In the genomic region with DNA sequence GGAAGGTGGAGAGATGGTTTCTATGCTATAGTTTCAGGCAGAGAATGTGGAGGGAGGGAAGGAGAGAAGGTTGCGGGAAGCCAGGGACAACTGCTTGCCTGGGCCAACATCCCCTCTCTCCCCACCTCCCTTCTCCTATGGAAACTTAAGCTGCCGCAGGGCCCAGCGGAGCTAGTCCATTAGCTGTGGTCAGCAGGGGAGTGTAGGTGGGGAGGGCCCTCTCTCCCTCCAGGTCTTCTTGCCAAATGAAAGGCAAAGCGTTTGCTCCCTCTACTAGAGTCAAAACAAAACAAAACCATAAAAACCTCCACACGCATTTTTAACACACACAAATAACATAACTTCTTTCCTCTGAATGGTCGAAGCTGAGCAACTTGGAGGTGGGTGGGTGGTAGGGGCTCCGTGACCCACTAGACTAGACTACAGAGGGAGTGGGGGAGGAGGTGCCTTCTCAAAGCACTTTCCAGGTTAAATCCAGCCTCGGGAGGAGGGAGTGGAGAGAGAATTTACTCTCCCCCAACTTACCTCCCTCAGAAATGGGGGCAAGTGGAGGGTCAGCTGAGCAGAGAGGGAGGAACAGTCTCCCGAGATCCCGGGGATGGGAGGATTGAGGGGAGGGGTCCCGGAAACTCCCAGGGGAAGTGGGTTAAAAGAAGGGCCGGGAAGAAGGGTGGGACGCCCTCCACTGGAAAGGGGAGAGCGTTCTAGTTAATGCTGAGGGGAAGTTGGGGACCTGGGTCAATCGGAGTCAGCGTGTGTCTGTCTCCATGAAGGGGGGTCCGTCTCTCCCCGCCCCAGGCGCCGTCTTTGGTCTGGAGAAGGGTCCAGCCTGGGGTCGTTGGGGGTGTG, we compare ENCODE assay signal across 8 cellular contexts. TPM values are rescaled to one million over a fixed set of nuclear protein-coding genes. Genes with fewer than 3 reads are reported as not detected.
A peak's percentile ranks its signal among the peaks of the same experiment; 100 is the strongest.
DNase-seq lines count a peak whose midpoint lies in the region; ATAC-seq and TF ChIP-seq lines count a peak whose summit lies in the region.

No MANE protein-coding gene starts in this region.

- peak overlapping the region; percentile 100 for H2AFZ ChIP-seq in Karpas-422 (ENCODE audit: low read length)

- peak overlapping the region; percentile 93 for H3K4me3 Mint-ChIP-seq in natural killer cell

- H3K4me3 ChIP-seq in BE2C (ENCODE audit: low read depth, low read length) (peak overlapping the region; percentile 90), Karpas-422 (ENCODE audit: low read length) (peak overlapping the region; percentile 87), ectodermal cell (ENCODE audit: insufficient read depth, low read depth, low read length) (peak overlapping the region; percentile 78)

- H3K4me1 ChIP-seq in BE2C (peaks cover 3% of the 10 kb centered on the region), Karpas-422 (ENCODE audit: low read length) (peaks cover 36% of the 10 kb centered on the region), ectodermal cell (ENCODE audit: control insufficient read depth, insufficient read depth, low read length) (peaks cover 45% of the 10 kb centered on the region)

- H3K27ac Mint-ChIP-seq in natural killer cell: peak overlapping the region in 1 of 2 donors; percentile 73

- DNase-seq in BE2C (no peak), Karpas-422 (no peak), natural killer cell (no peak), cortex of kidney (lab: John Stamatoyannopoulos, UW) (no peak), DMS114 treated with DMSO at 0.1 percent for 48 hours (lab: John Stamatoyannopoulos, UW; ENCODE audit: unreplicated experiment) (no peak)
- DNase-seq in stimulated activated CD4-positive, alpha-beta T cell treated with anti-CD3 and anti-CD28 coated beads, Interleukin-1b, Interleukin-23, amount 100 ng/mL, for 48 hours: no peak

- no peak overlapping the region for H3K27ac ChIP-seq in Karpas-422 (ENCODE audit: low read length)
- H3K27ac ChIP-seq in ectodermal cell (ENCODE audit: insufficient read depth, low read depth, low read length, poor library complexity, severe bottlenecking): peak overlapping the region; percentile 11

- H3K4me1 Mint-ChIP-seq in natural killer cell: peaks cover 12 to 46% of the 10 kb centered on the region in 2 donors

- H3K9ac ChIP-seq in Karpas-422 (ENCODE audit: low read length): peak overlapping the region; percentile 81

- no peaks in the 10 kb centered on the region for H3K36me3 Mint-ChIP-seq in natural killer cell

- no peak for TF ChIP-seq CTCF in BE2C (IDR thresholded peaks at IDR 0.05; ENCODE audit: low read depth, low read length)
- TF ChIP-seq CTCF in natural killer cell (IDR thresholded peaks at IDR 0.05): no peak

- peak overlapping the region; percentile 100 for H3K4me2 ChIP-seq in Karpas-422 (ENCODE audit: low read depth, low read length, poor library complexity, severe bottlenecking)

- H3K9me3 ChIP-seq in BE2C: no peaks in the 10 kb centered on the region
- no peaks in the 10 kb centered on the region for H3K9me3 ChIP-seq in Karpas-422 (ENCODE audit: low read length)
- H3K9me3 ChIP-seq in ectodermal cell (ENCODE audit: control insufficient read depth, low read length): no peaks in the 10 kb centered on the region

- 0 to 3% methylated on average over 18 to 19 of the region's 21 CpGs for WGBS in ectodermal cell, 2 experiments

- peaks cover 8 to 16% of the 10 kb centered on the region in 2 donors for H3K27me3 Mint-ChIP-seq in natural killer cell (ENCODE audit: low read depth in 2 of 2)

- H3K9me3 Mint-ChIP-seq in natural killer cell: no peaks in the 10 kb centered on the region

- no peak for ATAC-seq in natural killer cell
- no peak for ATAC-seq in HG02981 (IDR thresholded peaks at IDR 0.05; ENCODE audit: unreplicated experiment)

- no peaks in the 10 kb centered on the region for H3K9me2 ChIP-seq in Karpas-422 (replicated peaks; ENCODE audit: insufficient read depth, low read length)

- H4K20me1 ChIP-seq in Karpas-422 (ENCODE audit: insufficient read depth, low read depth, low read length): 0 out of 2 replicates have a peak, but pooled peaks cover 6% of the 10 kb centered on the region

- no peaks in the 10 kb centered on the region for H3K27me3 ChIP-seq in BE2C
- H3K27me3 ChIP-seq in Karpas-422 (ENCODE audit: low read length): 0 out of 2 replicates have a peak, but pooled peaks cover 7% of the 10 kb centered on the region
- H3K27me3 ChIP-seq in ectodermal cell (ENCODE audit: control insufficient read depth, insufficient read depth, low read length, poor library complexity, severe bottlenecking): peaks cover 26% of the 10 kb centered on the region

- no peaks in the 10 kb centered on the region for H3K79me2 ChIP-seq in Karpas-422 (ENCODE audit: low read length)

- intact Hi-C loops in natural killer cell (cut with micrococcal nuclease): no loop called here

- H3K36me3 ChIP-seq in BE2C: no peaks in the 10 kb centered on the region
- H3K36me3 ChIP-seq in Karpas-422 (ENCODE audit: insufficient read depth, low read length): no peaks in the 10 kb centered on the region
- H3K36me3 ChIP-seq in ectodermal cell (ENCODE audit: control insufficient read depth, insufficient read depth, low read length): no peaks in the 10 kb centered on the region

RNA-seq across cellular contexts. Expression of a gene that starts 4.6 kb away (rescaled TPM):
- polyA plus RNA-seq in BE2C (2012; ENCODE audit: insufficient read depth, insufficient read length, low read depth): 15.5 TPM
- total RNA-seq in Karpas-422 (2014; rRNA removed; shearing (Covaris generic); ENCODE audit: low replicate concordance): 3.1 and 6.7 TPM in 2 replicates
- polyA plus RNA-seq in ectodermal cell (2013, experiment 1 of 4): 89.9 TPM
- polyA plus RNA-seq in ectodermal cell (2013, experiment 2 of 4): 86.1 TPM
- 69.9 TPM for polyA plus RNA-seq in ectodermal cell (2013, experiment 3 of 4)
- polyA plus RNA-seq in ectodermal cell (2013, experiment 4 of 4): 76.3 TPM
- total RNA-seq in natural killer cell: 10 to 100 TPM in 2 of 3 donors, 1 to 10 TPM in 1; 7.2 to 12.4 (median 12.2) TPM

RNA-seq across cellular contexts. Expression of a gene that starts 24.8 kb away (rescaled TPM):
- polyA plus RNA-seq in BE2C (2012; ENCODE audit: insufficient read depth, insufficient read length, low read depth): 142 TPM
- not detected in 2 replicates for total RNA-seq in Karpas-422 (2014; rRNA removed; shearing (Covaris generic); ENCODE audit: low replicate concordance)
- polyA plus RNA-seq in ectodermal cell (2013, experiment 1 of 4): 68.4 TPM
- polyA plus RNA-seq in ectodermal cell (2013, experiment 2 of 4): 84.1 TPM
- 51.6 TPM for polyA plus RNA-seq in ectodermal cell (2013, experiment 3 of 4)
- 65.0 TPM for polyA plus RNA-seq in ectodermal cell (2013, experiment 4 of 4)
- total RNA-seq in natural killer cell: 1 to 10 TPM in 1 of 3 donors, under 1 TPM in 2; 0.20 to 1.1 (median 0.31) TPM

RNA-seq across cellular contexts. Expression of a gene that starts 38.3 kb away (rescaled TPM):
- 209 TPM for polyA plus RNA-seq in BE2C (2012; ENCODE audit: insufficient read depth, insufficient read length, low read depth)
- 37.0 and 68.0 TPM in 2 replicates for total RNA-seq in Karpas-422 (2014; rRNA removed; shearing (Covaris generic); ENCODE audit: low replicate concordance)
- polyA plus RNA-seq in ectodermal cell (2013, experiment 1 of 4): 108 TPM
- 102 TPM for polyA plus RNA-seq in ectodermal cell (2013, experiment 2 of 4)
- 65.4 TPM for polyA plus RNA-seq in ectodermal cell (2013, experiment 3 of 4)
- 70.7 TPM for polyA plus RNA-seq in ectodermal cell (2013, experiment 4 of 4)
- 100 to 1,000 TPM in 2 of 3 donors, 10 to 100 TPM in 1; 96.0 to 123 (median 104) TPM for total RNA-seq in natural killer cell

RNA-seq across cellular contexts. Expression of a gene that starts 52.0 kb away (rescaled TPM):
- polyA plus RNA-seq in BE2C (2012; ENCODE audit: insufficient read depth, insufficient read length, low read depth): not detected
- 0.60 and 1.4 TPM in 2 replicates for total RNA-seq in Karpas-422 (2014; rRNA removed; shearing (Covaris generic); ENCODE audit: low replicate concordance)
- 30.5 TPM for polyA plus RNA-seq in ectodermal cell (2013, experiment 1 of 4)
- 27.9 TPM for polyA plus RNA-seq in ectodermal cell (2013, experiment 2 of 4)
- polyA plus RNA-seq in ectodermal cell (2013, experiment 3 of 4): 29.8 TPM
- 35.8 TPM for polyA plus RNA-seq in ectodermal cell (2013, experiment 4 of 4)
- 1 to 10 TPM; 1.7 to 6.8 (median 5.6) TPM for total RNA-seq in natural killer cell
